Comparison of ENCODE assay signal across 26 cellular contexts in the genomic region with DNA sequence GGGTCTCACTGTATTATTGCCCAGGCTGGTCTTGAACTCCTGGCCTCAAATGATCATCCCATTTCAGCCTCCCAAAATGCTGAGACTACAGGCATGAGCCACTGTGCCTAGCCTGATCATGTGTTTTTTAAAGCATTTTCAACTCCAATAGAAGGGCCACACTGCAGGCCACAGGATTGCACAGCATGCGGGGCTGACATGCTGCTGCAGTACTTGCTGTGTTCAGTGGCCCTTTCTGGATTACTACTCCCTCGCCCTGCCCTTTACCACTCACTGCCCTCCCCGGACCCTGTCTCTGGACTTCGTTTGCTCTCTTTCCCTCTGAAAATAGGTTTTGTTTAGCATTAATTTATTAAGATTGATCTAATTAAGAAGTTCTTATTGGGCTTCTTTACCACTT. TPM values are rescaled to one million over a fixed set of nuclear protein-coding genes. Genes with fewer than 3 reads are reported as not detected.
DNase-seq lines count a peak whose midpoint lies in the region; ATAC-seq, FAIRE-seq and TF ChIP-seq lines count a peak whose summit lies in the region.
"Had no signal": no experiment of that assay in that cellular context is flagged by ENCODE, and none has a peak within 500 bp of the region (broad histone marks: within the 10 kb centered on the region; RNA-seq: fewer than 3 reads in every experiment).

No MANE protein-coding gene starts in this region.

- H3K4me3 Mint-ChIP-seq in T-helper 1 cell treated with Interleukin-12 subunit alpha and Interleukin-12 subunit beta and Interleukin-4 antibody, amounts not matched to agents 30 μg/mL and 1 μg/mL, for 36 hours = no peak overlapping the region
- peak overlapping the region in 4 of 7 donors; percentile 15 to 57 (median 38) for H3K4me3 Mint-ChIP-seq in CD8-positive, alpha-beta memory T cell
- H3K4me3 Mint-ChIP-seq in T-helper 17 cell = peak overlapping the region; percentile 15

- no peak for FAIRE-seq in frontal cortex (lab: Jason Lieb, UNC)
- FAIRE-seq: kidney had no signal

- H3K4me3 ChIP-seq in CD8-positive, alpha-beta memory T cell (ENCODE audit: low read length) = no peak overlapping the region
- no peak overlapping the region for H3K4me3 ChIP-seq in hepatocyte
- H3K4me3 ChIP-seq: cardiac muscle cell, lower lobe of right lung, ovary, right atrium auricular region, uterus had no signal

- no peak overlapping the region for H3K27ac ChIP-seq in CD8-positive, alpha-beta memory T cell (ENCODE audit: low read depth, low read length)
- H3K27ac ChIP-seq in hepatocyte = peak overlapping the region; percentile 48
- H3K27ac ChIP-seq: 22Rv1, cardiac muscle cell, lower lobe of right lung, ovary, right atrium auricular region, RWPE1, uterus had no signal

- no peak overlapping the region for H2AFZ ChIP-seq in hepatocyte

- no peaks in the 10 kb centered on the region for H3K27me3 Mint-ChIP-seq in T-helper 1 cell treated with Interleukin-12 subunit alpha and Interleukin-12 subunit beta and Interleukin-4 antibody, amounts not matched to agents 30 μg/mL and 1 μg/mL, for 36 hours (ENCODE audit: low read depth)
- H3K27me3 Mint-ChIP-seq in CD8-positive, alpha-beta memory T cell = peaks cover 0 to 1% of the 10 kb centered on the region in 2 donors
- no peaks in the 10 kb centered on the region for H3K27me3 Mint-ChIP-seq in T-helper 17 cell

- WGBS in hepatocyte (ENCODE audit: low lambda C conversion rate, missing lambda C conversion rate) = 94% methylated on average over 4 of the region's 4 CpGs

- no peak for ATAC-seq in T-helper 17 cell
- ATAC-seq: HCT116, lower lobe of right lung had no signal

- no peak for TF ChIP-seq CTCF in hepatocyte (IDR thresholded peaks at IDR 0.05; ENCODE audit: poor library complexity)
- no peak for TF ChIP-seq CTCF in GM13977 (IDR thresholded peaks at IDR 0.05; ENCODE audit: extremely low read depth, insufficient read depth, missing control alignments)

- POLR2A ChIA-PET in CD8-positive, alpha-beta memory T cell (lab: Charles Lee) = no interaction called here

- H3K9me3 Mint-ChIP-seq in T-helper 1 cell treated with Interleukin-12 subunit alpha and Interleukin-12 subunit beta and Interleukin-4 antibody, amounts not matched to agents 30 μg/mL and 1 μg/mL, for 36 hours = no peaks in the 10 kb centered on the region
- H3K9me3 Mint-ChIP-seq in CD8-positive, alpha-beta memory T cell = no peaks in the 10 kb centered on the region

- in situ Hi-C loops in GM13977 (cut with MboI; ENCODE audit: low pct_unique_long_range_greater_than_20kb, low sequenced_read_pairs, unreplicated experiment) = no loop called here

- H3K9me2 ChIP-seq in hepatocyte (replicated peaks; ENCODE audit: insufficient read depth) = no peaks in the 10 kb centered on the region

- no peaks in the 10 kb centered on the region for H3K27me3 ChIP-seq in CD8-positive, alpha-beta memory T cell (ENCODE audit: insufficient read depth, low read length, poor library complexity, severe bottlenecking)
- H3K27me3 ChIP-seq in hepatocyte = no peaks in the 10 kb centered on the region
- H3K27me3 ChIP-seq: cardiac muscle cell, ovary, right atrium auricular region, uterus had no signal

- H3K36me3 Mint-ChIP-seq in T-helper 1 cell treated with Interleukin-12 subunit alpha and Interleukin-12 subunit beta and Interleukin-4 antibody, amounts not matched to agents 30 μg/mL and 1 μg/mL, for 36 hours (ENCODE audit: low read depth) = peaks cover 69% of the 10 kb centered on the region
- H3K36me3 Mint-ChIP-seq in CD8-positive, alpha-beta memory T cell = peaks cover 4 to 89% (median 28%) of the 10 kb centered on the region in 3 donors
- H3K36me3 Mint-ChIP-seq in T-helper 17 cell (ENCODE audit: low read depth) = peaks cover 20% of the 10 kb centered on the region

- peaks cover 49% of the 10 kb centered on the region for H3K79me2 ChIP-seq in hepatocyte

- H3K27ac Mint-ChIP-seq in T-helper 1 cell treated with Interleukin-12 subunit alpha and Interleukin-12 subunit beta and Interleukin-4 antibody, amounts not matched to agents 30 μg/mL and 1 μg/mL, for 36 hours = peak overlapping the region; percentile 68
- H3K27ac Mint-ChIP-seq in CD8-positive, alpha-beta memory T cell = peak overlapping the region in 6 of 8 donors; percentile 49 to 90 (median 78)
- H3K27ac Mint-ChIP-seq in T-helper 17 cell = peak overlapping the region; percentile 86

- no peak overlapping the region for H3K4me2 ChIP-seq in hepatocyte

- CTCF ChIA-PET in CD8-positive, alpha-beta memory T cell (lab: Charles Lee) = interaction anchor here (1.4 to 2.9 kb wide), 2 partner anchors 184 to 192 kb away, joined by 5 to 7 read pairs; a partner anchor contains a TSS

- H3K4me1 Mint-ChIP-seq in T-helper 1 cell treated with Interleukin-12 subunit alpha and Interleukin-12 subunit beta and Interleukin-4 antibody, amounts not matched to agents 30 μg/mL and 1 μg/mL, for 36 hours (ENCODE audit: low read depth) = peaks cover 77% of the 10 kb centered on the region
- H3K4me1 Mint-ChIP-seq in CD8-positive, alpha-beta memory T cell = peaks cover 87 to 95% (median 95%) of the 10 kb centered on the region in 3 donors
- H3K4me1 Mint-ChIP-seq in T-helper 17 cell = peaks cover 82% of the 10 kb centered on the region

- no peaks in the 10 kb centered on the region for H3K9me3 ChIP-seq in CD8-positive, alpha-beta memory T cell (ENCODE audit: low read length)
- H3K9me3 ChIP-seq in T-helper 17 cell (ENCODE audit: control insufficient read depth, low read length, poor library complexity, severe bottlenecking) (no peaks in the 10 kb centered on the region), hepatocyte (ENCODE audit: low read depth) (no peaks in the 10 kb centered on the region)
- H3K9me3 ChIP-seq: Caco-2, lower lobe of right lung, ovary, right atrium auricular region, uterus had no signal

- H3K4me1 ChIP-seq in CD8-positive, alpha-beta memory T cell (ENCODE audit: insufficient read depth, low read length) = peaks cover 93% of the 10 kb centered on the region
- H3K4me1 ChIP-seq in hepatocyte (ENCODE audit: insufficient read depth) = peaks cover 13% of the 10 kb centered on the region
- H3K4me1 ChIP-seq: right atrium auricular region, uterus had no signal

- DNase-seq in T-helper 1 cell (no peak), T-helper 17 cell (no peak), hepatocyte (ENCODE audit: low spot score) (no peak), NCI-H2081 (lab: John Stamatoyannopoulos, UW) (no peak), GM13977 (ENCODE audit: low spot score) (no peak), frontal cortex (ENCODE audit: low spot score in 2 of 2) (no peak)
- DNase-seq in CD8-positive, alpha-beta memory T cell = no peak
- DNase-seq: activated T-cell treated with anti-CD3 and anti-CD28 coated beads, Interleukin-2, amount 50 U/mL, for 1 hour; amniotic stem cell; Caco-2; foreskin fibroblast; hippocampal formation; kidney; lower lobe of right lung; NCI-H1417; NCI-H510A treated with DMSO at 0.1 percent for 48 hours; ovary; stimulated activated CD4-positive, alpha-beta T cell treated with anti-CD3 and anti-CD28 coated beads, Interleukin-4, amount 100 ng/mL, for 4 hours; substantia nigra; uterus had no signal

- no peaks in the 10 kb centered on the region for H4K20me1 ChIP-seq in hepatocyte (ENCODE audit: insufficient read depth, poor library complexity, severe bottlenecking)

- H3K36me3 ChIP-seq in CD8-positive, alpha-beta memory T cell (ENCODE audit: insufficient read depth, low read length) = peaks cover 11% of the 10 kb centered on the region
- H3K36me3 ChIP-seq in hepatocyte (replicated peaks; ENCODE audit: insufficient read depth, low read depth) = peaks cover 3% of the 10 kb centered on the region
- H3K36me3 ChIP-seq: ovary, uterus had no signal

RNA-seq across cellular contexts. Expression of a gene that starts 37.3 kb away (rescaled TPM):
- 10 to 100 TPM; 63.4 to 64.6 TPM for total RNA-seq in CD8-positive, alpha-beta memory T cell
- polyA plus RNA-seq in CD8-positive, alpha-beta memory T cell = 9.0 TPM
- total RNA-seq in T-helper 17 cell (100 to 1,000 TPM; 172 to 197 TPM), hepatocyte (21.7 and 27.8 TPM in 2 replicates), frontal cortex (56.3 TPM)
- polyA plus RNA-seq in hepatocyte = 8.9 and 9.2 TPM in 2 replicates
